30 cellular contexts compared by ENCODE assay signal in the genomic region with DNA sequence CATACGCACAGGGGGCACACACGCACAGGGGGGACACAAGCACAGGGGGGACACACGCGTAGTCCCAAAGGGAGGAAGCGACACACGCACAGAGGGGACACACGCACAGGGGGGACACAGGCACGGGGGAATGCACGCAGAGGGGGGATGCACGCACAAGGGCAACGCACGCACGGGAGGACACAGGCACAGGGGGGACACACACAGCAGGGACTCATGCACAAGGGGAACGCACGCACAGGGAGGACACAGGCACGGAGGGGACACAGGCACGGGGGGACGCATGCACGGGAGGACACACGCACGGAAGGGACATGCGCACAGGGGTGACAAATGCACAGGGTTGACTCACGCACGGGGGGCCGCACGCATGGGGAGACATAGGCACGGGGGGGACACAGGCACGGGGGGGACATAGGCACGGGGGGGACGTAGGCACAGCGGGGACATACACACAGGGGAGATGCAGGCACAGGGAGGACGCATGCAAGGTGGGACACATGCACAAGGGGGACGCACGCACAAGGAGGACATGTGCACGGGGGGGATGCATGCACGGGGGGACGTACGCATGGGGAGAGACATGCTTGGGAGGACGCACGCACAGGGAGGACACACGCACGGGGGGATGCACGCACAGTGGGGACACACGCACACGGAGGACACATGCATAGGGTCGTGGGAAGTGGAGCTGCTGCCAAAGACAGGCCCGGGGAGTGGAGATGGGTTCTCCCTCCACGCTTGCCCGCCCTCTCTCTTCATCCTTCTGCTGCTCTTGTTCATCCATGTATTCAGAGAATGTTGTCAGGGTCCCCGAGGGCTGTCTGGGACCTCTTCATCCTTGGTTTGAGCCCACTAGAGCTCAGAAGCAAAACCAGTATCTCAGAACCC. TPM values are rescaled to one million over a fixed set of nuclear protein-coding genes. Genes with fewer than 3 reads are reported as not detected.
"Had no signal": no experiment of that assay in that cellular context is flagged by ENCODE, and none has a peak within 500 bp of the region (broad histone marks: within the 10 kb centered on the region; RNA-seq: fewer than 3 reads in every experiment).

No MANE protein-coding gene starts in this region.

- H3K4me1 Mint-ChIP-seq: central memory CD8-positive, alpha-beta T cell; naive thymus-derived CD4-positive, alpha-beta T cell had no signal

- DNase-seq: colonic mucosa; effector CD8-positive, alpha-beta T cell; endodermal cell; foreskin keratinocyte; hippocampal formation; kidney glomerular epithelial cell; mesenchymal stem cell; midbrain; naive thymus-derived CD4-positive, alpha-beta T cell; nucleus accumbens; ovary; sigmoid colon; stimulated activated CD4-positive, alpha-beta T cell treated with anti-CD3 and anti-CD28 coated beads, Interleukin-2, amount 100 ng/mL, for 24 hours; stimulated activated CD4-positive, alpha-beta T cell treated with anti-CD3 and anti-CD28 coated beads, Interleukin-4, amount 100 ng/mL, for 24 hours; stomach; tibial artery; upper lobe of left lung; uterus had no signal

- H3K9me3 Mint-ChIP-seq: central memory CD8-positive, alpha-beta T cell; dendritic cell treated with granulocyte-macrophage colony-stimulating factor and Interleukin-4, amounts not matched to agents 40 ng/mL and 50 ng/mL, for 4 days; endodermal cell; naive thymus-derived CD4-positive, alpha-beta T cell; nephron; neural progenitor cell; stimulated activated effector memory CD8-positive, alpha-beta T cell treated with anti-CD3 and anti-CD28 coated beads, Interleukin-12 subunit alpha, Interleukin-12 subunit beta, amount 100 ng/mL, for 72 hours had no signal

- H3K36me3 Mint-ChIP-seq: naive thymus-derived CD4-positive, alpha-beta T cell; neural progenitor cell; stimulated activated effector memory CD8-positive, alpha-beta T cell treated with anti-CD3 and anti-CD28 coated beads, Interleukin-12 subunit alpha, Interleukin-12 subunit beta, amount 100 ng/mL, for 72 hours had no signal

- H3K36me3 ChIP-seq: colonic mucosa, esophagus muscularis mucosa, gastroesophageal sphincter, heart left ventricle, neural progenitor cell, ovary, sigmoid colon, stomach, tibial artery, upper lobe of left lung, uterus had no signal

- H3K9ac ChIP-seq: neural progenitor cell had no signal

- H3K4me2 ChIP-seq: neural progenitor cell had no signal

- ATAC-seq: foreskin keratinocyte; gastroesophageal sphincter; heart left ventricle; naive thymus-derived CD4-positive, alpha-beta T cell; psoas muscle; right cardiac atrium; stimulated activated effector memory CD8-positive, alpha-beta T cell treated with anti-CD3 and anti-CD28 coated beads, Interleukin-12 subunit alpha, Interleukin-12 subunit beta, amount 100 ng/mL, for 72 hours had no signal

- H3K4me3 ChIP-seq: colonic mucosa, esophagus muscularis mucosa, gastroesophageal sphincter, heart left ventricle, neural progenitor cell, ovary, psoas muscle, sigmoid colon, stomach, tibial artery, upper lobe of left lung, uterus had no signal

- H3K27ac ChIP-seq: colonic mucosa, esophagus muscularis mucosa, foreskin keratinocyte, gastroesophageal sphincter, heart left ventricle, neural progenitor cell, ovary, psoas muscle, sigmoid colon, stomach, tibial artery, upper lobe of left lung, uterus had no signal

- H3K4me1 ChIP-seq: colonic mucosa, foreskin keratinocyte, neural progenitor cell, uterus had no signal

- H3K27ac Mint-ChIP-seq: dendritic cell treated with granulocyte-macrophage colony-stimulating factor and Interleukin-4, amounts not matched to agents 40 ng/mL and 50 ng/mL, for 4 days; endodermal cell; naive thymus-derived CD4-positive, alpha-beta T cell; nephron; neural progenitor cell had no signal

- H3K27me3 ChIP-seq: colonic mucosa, esophagus muscularis mucosa, gastroesophageal sphincter, heart left ventricle, ovary, sigmoid colon, upper lobe of left lung, uterus had no signal

- H3K27me3 Mint-ChIP-seq: central memory CD8-positive, alpha-beta T cell; naive thymus-derived CD4-positive, alpha-beta T cell had no signal

- H2AFZ ChIP-seq: neural progenitor cell had no signal

- H3K4me3 Mint-ChIP-seq: central memory CD8-positive, alpha-beta T cell; dendritic cell treated with granulocyte-macrophage colony-stimulating factor and Interleukin-4, amounts not matched to agents 40 ng/mL and 50 ng/mL, for 4 days; endodermal cell; naive thymus-derived CD4-positive, alpha-beta T cell; nephron; neural progenitor cell; stimulated activated effector memory CD8-positive, alpha-beta T cell treated with anti-CD3 and anti-CD28 coated beads, Interleukin-12 subunit alpha, Interleukin-12 subunit beta, amount 100 ng/mL, for 72 hours had no signal

RNA-seq across cellular contexts. Expression of a gene that starts 41.2 kb away (rescaled TPM):
- total RNA-seq: epithelial cell of proximal tubule, renal cortical epithelial cell had no signal
